ENCODE assay signal across 8 cellular contexts in the genomic region with DNA sequence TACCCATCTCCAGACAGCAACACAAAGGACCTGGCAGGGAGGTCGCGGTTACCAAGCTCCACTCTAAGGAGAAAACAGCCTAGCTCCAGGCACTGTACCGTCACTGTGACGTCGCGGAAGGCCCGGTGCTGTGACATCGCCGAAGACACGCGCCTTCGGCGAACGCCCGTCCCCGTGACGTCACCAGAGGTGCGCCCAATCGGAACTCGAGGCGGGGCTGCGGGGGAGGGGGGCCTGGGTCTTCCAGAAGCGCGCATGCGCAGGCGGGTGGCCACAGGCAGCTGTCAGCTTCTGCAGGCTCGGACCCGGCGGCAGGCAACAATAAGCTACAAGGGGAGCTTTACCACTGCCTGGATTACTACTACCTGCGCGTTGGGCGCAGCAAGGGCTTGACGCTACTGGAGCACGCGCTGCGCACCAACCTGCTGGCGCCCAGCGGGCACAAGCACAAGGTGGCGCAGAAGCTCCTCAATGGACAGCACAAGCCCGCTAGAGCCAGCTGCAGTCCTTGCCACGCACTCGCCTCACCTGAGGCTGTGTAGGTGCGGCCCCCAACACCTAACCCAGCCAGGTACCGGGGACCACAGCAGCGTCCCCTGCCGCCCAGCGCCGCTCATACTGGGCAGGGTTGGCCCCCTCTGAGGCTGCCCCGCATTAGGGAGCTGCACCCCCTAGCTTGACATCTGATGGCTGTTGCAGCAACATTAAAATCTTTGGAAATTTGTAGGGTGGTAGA.
A peak's percentile ranks its signal among the peaks of the same experiment; 100 is the strongest.
DNase-seq lines count a peak whose midpoint lies in the region; ATAC-seq, FAIRE-seq and TF ChIP-seq lines count a peak whose summit lies in the region.

No MANE protein-coding gene starts in this region.

- CTCF ChIA-PET in CD8-positive, alpha-beta T cell (lab: Charles Lee) = interaction anchor here (0.6 to 1.2 kb wide), 3 partner anchors 12 to 1467 kb away, joined by 3 to 5 read pairs (median 3); no protein-coding TSS in a partner anchor

- peak overlapping the region; percentile 80 for H3K4me3 Mint-ChIP-seq in CD8-positive, alpha-beta T cell

- peak; percentile 62 to 91 (median 72) for DNase-seq in CD8-positive, alpha-beta T cell
- peak; percentile 97 for DNase-seq in NCI-H1092 treated with DMSO at 0.1 percent for 48 hours (lab: John Stamatoyannopoulos, UW)
- peak; percentile 65 for DNase-seq in activated CD4-positive, CD25-positive, alpha-beta regulatory T cell treated with anti-CD3 and anti-CD28 coated beads, Interleukin-2, amount 50 U/mL, for 16 hours (ENCODE audit: low read depth, low spot score)
- DNase-seq in cardiac fibroblast (ENCODE audit: low read depth in 2 of 2) = peak; percentile 67 to 83
- DNase-seq in iPS-NIHi11 (ENCODE audit: low spot score) = peak; percentile 100
- no peak for DNase-seq in HTR-8/SVneo (ENCODE audit: insufficient read length, low spot score)

- no peaks in the 10 kb centered on the region for H3K9me3 Mint-ChIP-seq in CD8-positive, alpha-beta T cell

- no peaks in the 10 kb centered on the region for H3K27me3 ChIP-seq in CD8-positive, alpha-beta T cell (ENCODE audit: insufficient read depth, low read length)
- H3K27me3 ChIP-seq in skeletal muscle tissue (ENCODE audit: control insufficient read depth in 3 of 3, insufficient read depth in 3 of 3, low read length in 3 of 3) = no peaks in the 10 kb centered on the region

- peaks cover 12% of the 10 kb centered on the region for H3K4me1 Mint-ChIP-seq in CD8-positive, alpha-beta T cell (ENCODE audit: low read depth)

- H3K4me1 ChIP-seq in CD8-positive, alpha-beta T cell (ENCODE audit: insufficient read depth, low read length) = peaks cover 15% of the 10 kb centered on the region
- H3K4me1 ChIP-seq in skeletal muscle tissue (ENCODE audit: control insufficient read depth in 3 of 3, insufficient read depth in 3 of 3, low read length in 3 of 3) = peaks cover 5 to 10% (median 5%) of the 10 kb centered on the region in 3 donors

- H3K9me3 ChIP-seq in CD8-positive, alpha-beta T cell (ENCODE audit: low read length) = no peaks in the 10 kb centered on the region
- no peaks in the 10 kb centered on the region for H3K9me3 ChIP-seq in skeletal muscle tissue (ENCODE audit: control insufficient read depth in 3 of 3, low read length in 3 of 3)

- H3K27me3 Mint-ChIP-seq in CD8-positive, alpha-beta T cell (ENCODE audit: low read depth) = no peaks in the 10 kb centered on the region

- peak overlapping the region; percentile 39 for H3K27ac ChIP-seq in CD8-positive, alpha-beta T cell (ENCODE audit: low read depth, low read length)
- H3K27ac ChIP-seq in skeletal muscle tissue (ENCODE audit: low read depth, low read length) = no peak overlapping the region

- peak overlapping the region; percentile 45 to 79 (median 73) for H3K9ac ChIP-seq in skeletal muscle tissue (ENCODE audit: low read depth in 1 of 3, low read length in 3 of 3)

- peak overlapping the region; percentile 56 for H3K4me3 ChIP-seq in CD8-positive, alpha-beta T cell (ENCODE audit: low read depth, low read length)
- peak overlapping the region; percentile 49 to 55 for H3K4me3 ChIP-seq in cardiac fibroblast (replicated peaks in 1 of 2; ENCODE audit: low read depth in 2 of 2, low read length in 2 of 2)
- H3K4me3 ChIP-seq in skeletal muscle tissue (ENCODE audit: low read length in 3 of 3) = peak overlapping the region; percentile 74 to 83 (median 80)

- peak; percentile 50 for TF ChIP-seq CTCF in CD8-positive, alpha-beta T cell (IDR thresholded peaks at IDR 0.05)
- peak; percentile 25 for TF ChIP-seq CTCF in cardiac fibroblast (IDR thresholded peaks at IDR 0.05; ENCODE audit: low read depth, low read length)

- H3K36me3 Mint-ChIP-seq in CD8-positive, alpha-beta T cell = peaks cover 13% of the 10 kb centered on the region

- POLR2A ChIA-PET in CD8-positive, alpha-beta T cell (lab: Charles Lee) = interaction anchor here (0.7 to 1.1 kb wide), 2 partner anchors 79 to 431 kb away, joined by 3 to 4 read pairs; no protein-coding TSS in a partner anchor

- intact Hi-C loops in CD8-positive, alpha-beta T cell (cut with DNase I, micrococcal nuclease) = loop anchor here (1.0 to 10.0 kb wide), 8 partner anchors 79 to 1511 kb away; a partner anchor contains a TSS

- H3K27ac Mint-ChIP-seq in CD8-positive, alpha-beta T cell = peak overlapping the region; percentile 87

- no peaks in the 10 kb centered on the region for H3K36me3 ChIP-seq in CD8-positive, alpha-beta T cell (ENCODE audit: insufficient read depth, low read length)
- H3K36me3 ChIP-seq in skeletal muscle tissue (ENCODE audit: control insufficient read depth in 3 of 3, insufficient read depth in 3 of 3, low read length in 3 of 3) = peaks cover 4 to 10% (median 7%) of the 10 kb centered on the region in 3 donors

- no peak for FAIRE-seq in HTR-8/SVneo (lab: Jason Lieb, UNC)

- ATAC-seq in CD8-positive, alpha-beta T cell = peak; percentile 86
- peak; percentile 65 for ATAC-seq in GM21381 (IDR thresholded peaks at IDR 0.05; ENCODE audit: unreplicated experiment)
